8 cellular contexts compared by ENCODE assay signal in genomic region chr1:22704440-22705067, GRCh38. TPM values are rescaled to one million over a fixed set of nuclear protein-coding genes. Genes with fewer than 3 reads are reported as not detected.
DNase-seq lines count a peak whose midpoint lies in the region; ATAC-seq and TF ChIP-seq lines count a peak whose summit lies in the region.

No MANE protein-coding gene starts in this region.

- H3K36me3 ChIP-seq in osteoblast (ENCODE audit: insufficient read depth, low read length) = no peaks in the 10 kb centered on the region
- H3K36me3 ChIP-seq in thoracic aorta = no peaks in the 10 kb centered on the region

- peaks cover 3% of the 10 kb centered on the region for H3K27me3 ChIP-seq in osteoblast (ENCODE audit: insufficient read depth, low read length)
- no peaks in the 10 kb centered on the region for H3K27me3 ChIP-seq in thoracic aorta (replicated peaks; ENCODE audit: insufficient read depth)

- in situ Hi-C loops in SK-MEL-5 (cut with HindIII; ENCODE audit: low pct_unique_long_range_greater_than_20kb, low sequenced_read_pairs) = no loop called here

- ATAC-seq in thoracic aorta (ENCODE audit: insufficient number of reproducible peaks, low FRiP score, low read depth) (peak; percentile 81), HG03097 (IDR thresholded peaks at IDR 0.05; ENCODE audit: low FRiP score, unreplicated experiment) (no peak)

- no peak overlapping the region for H3K27ac ChIP-seq in osteoblast (ENCODE audit: low read depth, low read length)
- H3K27ac ChIP-seq in thoracic aorta = no peak overlapping the region

- peak; percentile 86 for DNase-seq in M059J (ENCODE audit: low read depth)
- peak; percentile 84 for DNase-seq in SK-MEL-5 (ENCODE audit: low read depth, low spot score)
- DNase-seq in activated gamma-delta T cell treated with anti-CD3 and anti-CD28 coated beads, Interleukin-2, amount 50 U/mL, for 16 hours (ENCODE audit: low read depth) = peak; percentile 65
- peak; percentile 68 for DNase-seq in germinal center (ENCODE audit: low spot score)
- DNase-seq in osteoblast (ENCODE audit: insufficient read length, low spot score, missing footprints) = peak; percentile 96
- DNase-seq in thoracic aorta (ENCODE audit: low spot score) = peak; percentile 79

- no peak overlapping the region for H3K4me2 ChIP-seq in osteoblast (ENCODE audit: insufficient read depth, low read length)

- H3K9me3 ChIP-seq in osteoblast (ENCODE audit: low read depth, low read length) = no peaks in the 10 kb centered on the region
- no peaks in the 10 kb centered on the region for H3K9me3 ChIP-seq in thoracic aorta

- H3K4me1 ChIP-seq in osteoblast (ENCODE audit: insufficient read depth, low read length) (no peaks in the 10 kb centered on the region), thoracic aorta (ENCODE audit: control insufficient read depth in 1 of 2, low read depth in 2 of 2) (peaks cover 0 to 2% of the 10 kb centered on the region in 2 donors)

- TF ChIP-seq CTCF in GM12872 (IDR thresholded peaks at IDR 0.05; ENCODE audit: insufficient read depth, low read depth, low read length) (peak; percentile 90), osteoblast (IDR thresholded peaks at IDR 0.05; ENCODE audit: extremely low read depth, low read depth, low read length) (peak; percentile 91), thoracic aorta (IDR thresholded peaks at IDR 0.05) (peak; percentile 94)

- H2AFZ ChIP-seq in osteoblast (ENCODE audit: low read length) = no peak overlapping the region

- H3K79me2 ChIP-seq in osteoblast (ENCODE audit: insufficient read depth, low read length) = no peaks in the 10 kb centered on the region

- H4K20me1 ChIP-seq in osteoblast (ENCODE audit: insufficient read depth, low read length) = no peaks in the 10 kb centered on the region

- H3K4me3 ChIP-seq in osteoblast (ENCODE audit: insufficient read depth, low read length) = no peak overlapping the region
- no peak overlapping the region for H3K4me3 ChIP-seq in thoracic aorta

RNA-seq across cellular contexts. Expression of gene EPHB2, which starts 6.1 kb away (rescaled TPM):
- total RNA-seq in M059J (2014; rRNA removed; shearing (Covaris generic)) = 23.0 and 26.7 TPM in 2 replicates
- 0.67 and 1.3 TPM in 2 replicates for total RNA-seq in SK-MEL-5 (2014; rRNA removed; shearing (Covaris generic))
- polyA plus RNA-seq in SK-MEL-5 (2015; cell fraction: cytosol; rRNA removed) = 1.2 and 2.2 TPM in 2 replicates
- polyA plus RNA-seq in SK-MEL-5 (2015; cell fraction: nucleus; rRNA removed) = 0.36 and 1.8 TPM in 2 replicates
- total RNA-seq in osteoblast (8.7 and 14.7 TPM in 2 replicates), thoracic aorta (10 to 100 TPM in 1 of 2 donors, 1 to 10 TPM in 1; 9.3 to 10.0 TPM)

RNA-seq across cellular contexts. Expression of gene C1QB, which starts 51.5 kb away (rescaled TPM):
- total RNA-seq in M059J (2014; rRNA removed; shearing (Covaris generic)) = not detected in 2 replicates
- total RNA-seq in SK-MEL-5 (2014; rRNA removed; shearing (Covaris generic)) = not detected in 2 replicates
- polyA plus RNA-seq in SK-MEL-5 (2015; cell fraction: cytosol; rRNA removed) = not detected in 2 replicates
- not detected in 2 replicates for polyA plus RNA-seq in SK-MEL-5 (2015; cell fraction: nucleus; rRNA removed)
- total RNA-seq in osteoblast (0.72 TPM in 1 of 2 replicates, not detected in the other), thoracic aorta (100 to 1,000 TPM; 448 to 884 TPM)

Comparison
In these comparisons a context has a peak if more than half of its experiments do, and no peak if none do; other contexts are left out.
1. RNA of gene C1QB, which starts 51.5 kb away (total RNA-seq): 448 to 884 TPM in thoracic aorta; 0.72 TPM in osteoblast, not detected in M059J and not detected in SK-MEL-5; every median in the first group is over 100 times any median in the second.
2. Peak in every context shown above with its lines, with median percentiles within 50 percentile points of each other: CTCF ChIP-seq and DNase-seq.